34 cellular contexts compared by ENCODE assay signal in the genomic region with DNA sequence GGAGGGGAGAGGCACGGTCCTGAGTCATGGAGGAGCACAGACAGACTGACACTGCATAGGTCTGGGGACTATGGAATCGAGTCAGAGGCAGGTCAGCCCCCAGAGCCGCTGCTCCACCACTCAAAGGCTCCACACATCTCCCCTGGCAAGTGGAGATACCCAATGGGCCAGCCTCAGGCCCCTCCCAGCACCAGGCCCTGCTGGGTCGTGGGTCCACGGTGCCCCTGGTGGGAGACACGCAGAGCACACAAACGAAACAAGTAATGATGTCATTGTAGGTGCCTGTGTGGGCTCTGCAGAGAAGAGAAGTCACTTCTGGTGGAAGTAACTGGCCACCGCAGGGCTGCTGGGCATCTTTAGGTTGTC. TPM values are rescaled to one million over a fixed set of nuclear protein-coding genes. Genes with fewer than 3 reads are reported as not detected.
DNase-seq lines count a peak whose midpoint lies in the region; ATAC-seq and TF ChIP-seq lines count a peak whose summit lies in the region.
"Had no signal": no experiment of that assay in that cellular context is flagged by ENCODE, and none has a peak within 500 bp of the region (broad histone marks: within the 10 kb centered on the region; RNA-seq: fewer than 3 reads in every experiment).

No MANE protein-coding gene starts in this region.

- peaks cover 20% of the 10 kb centered on the region for H3K27me3 Mint-ChIP-seq in glutamatergic neuron (ENCODE audit: unreplicated experiment)

- DNase-seq in NCI-H2227 (lab: John Stamatoyannopoulos, UW; ENCODE audit: unreplicated experiment) (peak; percentile 14), NCI-H2227 treated with DMSO at 0.1 percent for 48 hours (lab: John Stamatoyannopoulos, UW) (no peak), glutamatergic neuron (peak; percentile 64), posterior vena cava (ENCODE audit: low spot score) (peak; percentile 17)
- DNase-seq: activated CD4-positive, alpha-beta T cell treated with anti-CD3 and anti-CD28 coated beads for 48 hours; activated T-cell treated with anti-CD3 and anti-CD28 coated beads for 4 hours; amniotic stem cell; brain microvascular endothelial cell; CD4-positive, alpha-beta T cell; cerebellar nuclear complex; esophagus squamous epithelium; foreskin keratinocyte; heart right ventricle; NCI-H526 treated with DMSO at 0.1 percent for 48 hours; stimulated activated CD8-positive, alpha-beta memory T cell treated with anti-CD3 and anti-CD28 coated beads, Interleukin-4, amount 100 ng/mL, for 48 hours; SW 1271; testis; uterus had no signal

- no peak overlapping the region for H3K4me3 ChIP-seq in HEK293 (ENCODE audit: low read depth, low read length)
- H3K4me3 ChIP-seq: esophagus squamous epithelium, heart right ventricle, lung, pancreas, right atrium auricular region, SJCRH30, testis, uterus had no signal

- intact Hi-C loops in posterior vena cava (cut with DNase I): no loop called here

- H3K27ac Mint-ChIP-seq in glutamatergic neuron (ENCODE audit: unreplicated experiment): peak overlapping the region; percentile 99
- H3K27ac Mint-ChIP-seq: activated naive CD4-positive, alpha-beta T cell treated with anti-CD3 and anti-CD28 coated beads, Interleukin-2, amount 50 U/mL, for 24 hours; CD4-positive, alpha-beta T cell; natural killer cell treated with Interleukin-12 subunit alpha and Interleukin-12 subunit beta and Interleukin-15 and Interleukin-18, amount 100 ng/mL, for 72 hours; stimulated activated naive CD8-positive, alpha-beta T cell treated with anti-CD3 and anti-CD28 coated beads, Interleukin-15, Interleukin-2, amounts not matched to agents 100 ng/mL and 50 ng/mL, for 24 hours had no signal

- H3K4me1 Mint-ChIP-seq in glutamatergic neuron (ENCODE audit: low read depth, unreplicated experiment): peaks cover 47% of the 10 kb centered on the region
- H3K4me1 Mint-ChIP-seq: activated naive CD4-positive, alpha-beta T cell treated with anti-CD3 and anti-CD28 coated beads, Interleukin-2, amount 50 U/mL, for 24 hours had no signal

- H3K36me3 Mint-ChIP-seq in glutamatergic neuron (ENCODE audit: unreplicated experiment): peaks cover 19% of the 10 kb centered on the region

- peak overlapping the region; percentile 80 for H3K4me3 Mint-ChIP-seq in glutamatergic neuron (ENCODE audit: unreplicated experiment)
- H3K4me3 Mint-ChIP-seq: activated naive CD4-positive, alpha-beta T cell treated with anti-CD3 and anti-CD28 coated beads, Interleukin-2, amount 50 U/mL, for 24 hours; CD4-positive, alpha-beta T cell; natural killer cell treated with Interleukin-12 subunit alpha and Interleukin-12 subunit beta and Interleukin-15 and Interleukin-18, amount 100 ng/mL, for 72 hours; stimulated activated naive CD8-positive, alpha-beta T cell treated with anti-CD3 and anti-CD28 coated beads, Interleukin-15, Interleukin-2, amounts not matched to agents 100 ng/mL and 50 ng/mL, for 24 hours had no signal

- H3K27ac ChIP-seq in HEK293 (ENCODE audit: extremely low read depth, low read depth, low read length): no peak overlapping the region
- H3K27ac ChIP-seq: brain microvascular endothelial cell, esophagus squamous epithelium, foreskin keratinocyte, heart right ventricle, pancreas, right atrium auricular region, SJCRH30, testis, VCaP had no signal

- ATAC-seq in HG03457 (IDR thresholded peaks at IDR 0.05; ENCODE audit: unreplicated experiment) (no peak), GM21786 (IDR thresholded peaks at IDR 0.05; ENCODE audit: unreplicated experiment) (no peak), HG03095 (IDR thresholded peaks at IDR 0.05; ENCODE audit: unreplicated experiment) (no peak)
- ATAC-seq: foreskin keratinocyte; heart right ventricle; natural killer cell treated with Interleukin-12 subunit alpha and Interleukin-12 subunit beta and Interleukin-15 and Interleukin-18, amount 100 ng/mL, for 72 hours; pancreas had no signal

- no peak for TF ChIP-seq CTCF in HEK293 (tag by site-specific recombination; IDR thresholded peaks at IDR 0.05)
- peak; percentile 46 for TF ChIP-seq CTCF in glutamatergic neuron (IDR thresholded peaks at IDR 0.05; ENCODE audit: partially characterized antibody, unreplicated experiment)

- H3K9me3 ChIP-seq in HEK293 (ENCODE audit: control insufficient read depth, insufficient read depth, low read depth, low read length): no peaks in the 10 kb centered on the region
- H3K9me3 ChIP-seq: pancreas, SJCRH30, testis had no signal

- H3K9me3 Mint-ChIP-seq in glutamatergic neuron (ENCODE audit: unreplicated experiment): peaks cover 45% of the 10 kb centered on the region

- POLR2A ChIA-PET in HEK293 (lab: Yijun Ruan, JAX): no interaction called here

- CTCF ChIA-PET in HEK293 (lab: Yijun Ruan, JAX): interaction anchor here (0.5 kb wide), 1 partner anchor 307 kb away, joined by 3 read pairs; no protein-coding TSS in a partner anchor

- no peaks in the 10 kb centered on the region for H3K36me3 ChIP-seq in HEK293 (ENCODE audit: control insufficient read depth in 2 of 2, insufficient read depth in 1 of 2, low read length in 2 of 2)
- H3K36me3 ChIP-seq: brain microvascular endothelial cell, esophagus squamous epithelium, heart right ventricle, pancreas, right atrium auricular region, SJCRH30, uterus had no signal

- no peaks in the 10 kb centered on the region for H3K4me1 ChIP-seq in HEK293 (ENCODE audit: control insufficient read depth, insufficient read depth, low read length)
- H3K4me1 ChIP-seq: esophagus squamous epithelium, foreskin keratinocyte, heart right ventricle, pancreas, right atrium auricular region, SJCRH30, testis, uterus had no signal

TF ChIP-seq in HEK293, 187 proteins besides CTCF, POLR2A, EP300 and RAD21:
- no peak for TF ChIP-seq ZNF548 (tag by site-specific recombination; IDR thresholded peaks at IDR 0.05)
- TF ChIP-seq ZFP69B (tag by site-specific recombination; IDR thresholded peaks at IDR 0.05): no peak
- TF ChIP-seq, protein P1, sequence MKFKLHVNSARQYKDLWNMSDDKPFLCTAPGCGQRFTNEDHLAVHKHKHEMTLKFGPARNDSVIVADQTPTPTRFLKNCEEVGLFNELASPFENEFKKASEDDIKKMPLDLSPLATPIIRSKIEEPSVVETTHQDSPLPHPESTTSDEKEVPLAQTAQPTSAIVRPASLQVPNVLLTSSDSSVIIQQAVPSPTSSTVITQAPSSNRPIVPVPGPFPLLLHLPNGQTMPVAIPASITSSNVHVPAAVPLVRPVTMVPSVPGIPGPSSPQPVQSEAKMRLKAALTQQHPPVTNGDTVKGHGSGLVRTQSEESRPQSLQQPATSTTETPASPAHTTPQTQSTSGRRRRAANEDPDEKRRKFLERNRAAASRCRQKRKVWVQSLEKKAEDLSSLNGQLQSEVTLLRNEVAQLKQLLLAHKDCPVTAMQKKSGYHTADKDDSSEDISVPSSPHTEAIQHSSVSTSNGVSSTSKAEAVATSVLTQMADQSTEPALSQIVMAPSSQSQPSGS (tag by site-specific recombination; IDR thresholded peaks at IDR 0.05; ENCODE audit: low read depth): peak; percentile 73
- no peak for TF ChIP-seq GLIS2 (tag by site-specific recombination; IDR thresholded peaks at IDR 0.05)
- no peak for TF ChIP-seq ZNF555 (tag by site-specific recombination; conservative IDR thresholded peaks at IDR 0.05)
- peak; percentile 33 for TF ChIP-seq ZIC2 (tag by site-specific recombination; IDR thresholded peaks at IDR 0.05)

RNA-seq across cellular contexts. Expression of a gene that starts 59.4 kb away (rescaled TPM):
- not detected for total RNA-seq in glutamatergic neuron (ENCODE audit: unreplicated experiment)
- not detected for total RNA-seq in posterior vena cava
- total RNA-seq: CD4-positive, alpha-beta T cell; Daoy; dermis microvascular lymphatic vessel endothelial cell; esophagus squamous epithelium; foreskin keratinocyte; heart right ventricle; mononuclear cell; right atrium auricular region; RPMI7951; SJCRH30; uterus had no signal
